Comparison of ENCODE assay signal across 26 cellular contexts in the genomic region with DNA sequence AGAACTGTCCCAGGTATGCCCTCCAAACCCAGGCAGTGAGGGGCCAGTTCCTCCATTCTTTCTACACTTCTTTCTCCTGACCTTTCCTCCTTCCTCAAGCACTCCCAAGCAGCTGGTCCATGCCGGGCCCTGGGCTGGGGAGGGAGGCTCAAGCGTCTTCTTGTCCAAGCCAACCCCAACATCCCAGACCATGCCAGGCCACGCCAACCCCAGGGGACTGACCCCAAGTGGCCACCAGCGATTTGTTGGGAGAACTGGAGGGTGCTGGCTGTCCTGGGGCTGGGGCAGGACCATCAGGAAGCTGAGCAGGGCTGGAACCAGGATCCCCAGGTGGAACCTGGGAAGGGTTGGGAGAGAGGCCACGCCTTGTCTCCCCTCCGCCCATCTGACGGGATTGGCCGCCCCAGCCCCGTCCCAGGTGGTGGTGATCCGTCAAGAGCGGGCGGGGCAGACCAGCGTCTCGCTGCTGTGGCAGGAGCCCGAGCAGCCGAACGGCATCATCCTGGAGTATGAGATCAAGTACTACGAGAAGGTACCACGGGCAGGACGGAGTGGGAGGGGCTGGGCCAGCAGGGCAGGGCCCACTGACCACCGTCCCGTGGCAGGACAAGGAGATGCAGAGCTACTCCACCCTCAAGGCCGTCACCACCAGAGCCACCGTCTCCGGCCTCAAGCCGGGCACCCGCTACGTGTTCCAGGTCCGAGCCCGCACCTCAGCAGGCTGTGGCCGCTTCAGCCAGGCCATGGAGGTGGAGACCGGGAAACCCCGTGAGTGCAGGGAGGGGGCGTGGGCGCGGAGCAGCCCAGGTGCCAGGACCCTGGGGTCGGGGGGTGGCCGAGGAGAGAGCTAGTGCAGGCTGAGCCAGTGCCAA. TPM values are rescaled to one million over a fixed set of nuclear protein-coding genes. Genes with fewer than 3 reads are reported as not detected.
DNase-seq lines count a peak whose midpoint lies in the region; ATAC-seq, FAIRE-seq and TF ChIP-seq lines count a peak whose summit lies in the region.
"Had no signal": no experiment of that assay in that cellular context is flagged by ENCODE, and none has a peak within 500 bp of the region (broad histone marks: within the 10 kb centered on the region; RNA-seq: fewer than 3 reads in every experiment).

No MANE protein-coding gene starts in this region.

- no peak for TF ChIP-seq RAD21 in IMR-90 (IDR thresholded peaks at IDR 0.05; ENCODE audit: low read length)

- H3K36me3 ChIP-seq in IMR-90 (ENCODE audit: control insufficient read depth, insufficient read depth, low read length) (no peaks in the 10 kb centered on the region), bronchial epithelial cell (ENCODE audit: control insufficient read depth, insufficient read depth, low read length) (no peaks in the 10 kb centered on the region), mucosa of descending colon (ENCODE audit: low read depth) (no peaks in the 10 kb centered on the region)
- H3K36me3 ChIP-seq: MG63, ovary, stomach, upper lobe of right lung had no signal

- H4K91ac ChIP-seq in IMR-90 (ENCODE audit: insufficient read depth, low read depth, low read length), result no peak overlapping the region

- CTCF ChIA-PET in IMR-90 (lab: Yijun Ruan, JAX), result no interaction called here

- no peak overlapping the region for H3K23ac ChIP-seq in IMR-90 (ENCODE audit: low read depth, low read length)

- no peak overlapping the region for H3K56ac ChIP-seq in IMR-90 (ENCODE audit: extremely low read depth, insufficient read depth, low read length)

- no peak overlapping the region for H2AK9ac ChIP-seq in IMR-90 (replicated peaks; ENCODE audit: low read depth, low read length, poor library complexity)

- POLR2A ChIA-PET in IMR-90 (lab: Charles Lee; ENCODE audit: unreplicated experiment), result no interaction called here

- FAIRE-seq in bronchial epithelial cell (lab: Jason Lieb, UNC), result no peak
- FAIRE-seq: G401.6 had no signal

- no peak overlapping the region for H3K14ac ChIP-seq in IMR-90 (replicated peaks; ENCODE audit: low read depth, low read length)

- in situ Hi-C loops in IMR-90 (cut with MboI; ENCODE audit: low sequenced_read_pairs), result no loop called here

- H4K8ac ChIP-seq in IMR-90 (ENCODE audit: low read depth in 2 of 2, low read length in 2 of 2), result no peak overlapping the region

- H3K27me3 ChIP-seq in IMR-90 (ENCODE audit: control insufficient read depth, insufficient read depth, low read length) (peaks cover 65% of the 10 kb centered on the region), bronchial epithelial cell (ENCODE audit: control insufficient read depth, insufficient read depth, low read length) (peaks cover 8% of the 10 kb centered on the region)
- H3K27me3 ChIP-seq: ovary had no signal

- no peak overlapping the region for H2BK15ac ChIP-seq in IMR-90 (ENCODE audit: low read depth, low read length)

- H3K27ac ChIP-seq in IMR-90 (ENCODE audit: insufficient read depth, low read length), result no peak overlapping the region
- H3K27ac ChIP-seq: ovary, stomach, upper lobe of right lung had no signal

- H2BK5ac ChIP-seq in IMR-90 (ENCODE audit: low read depth, low read length, poor library complexity, severe bottlenecking), result no peak overlapping the region

- BruUV-seq in IMR-90 (replicated peaks; lab: Mats Ljungman, UMichigan), result no TSS peak

- H3K4me1 ChIP-seq in IMR-90 (ENCODE audit: control insufficient read depth, insufficient read depth, low read length) (no peaks in the 10 kb centered on the region), mucosa of descending colon (ENCODE audit: low read depth) (no peaks in the 10 kb centered on the region)
- H3K4me1 ChIP-seq: stomach, upper lobe of right lung had no signal

- no peak overlapping the region for H3K4ac ChIP-seq in IMR-90 (ENCODE audit: low read depth, low read length)

- H3K9me3 ChIP-seq in IMR-90 (ENCODE audit: control insufficient read depth, insufficient read depth, low read length), result no peaks in the 10 kb centered on the region
- no peaks in the 10 kb centered on the region for H3K9me3 ChIP-seq in mucosa of descending colon
- H3K9me3 ChIP-seq: MG63, ovary, stomach, upper lobe of right lung had no signal

- H4K20me1 ChIP-seq in IMR-90 (ENCODE audit: insufficient read depth, low read length), result no peaks in the 10 kb centered on the region

- no peak overlapping the region for H2BK120ac ChIP-seq in IMR-90 (ENCODE audit: low read depth, low read length)

- no peak overlapping the region for H3K9ac ChIP-seq in IMR-90 (ENCODE audit: low read depth, low read length)

- H3K4me3 ChIP-seq in IMR-90 (ENCODE audit: insufficient read depth, low read depth, low read length) (no peak overlapping the region), bronchial epithelial cell (ENCODE audit: low read depth, low read length) (no peak overlapping the region), mucosa of descending colon (no peak overlapping the region)
- H3K4me3 ChIP-seq: MG63, ovary, stomach, upper lobe of right lung had no signal

- intact Hi-C loops in IMR-90 (cut with micrococcal nuclease), result no loop called here
- intact Hi-C loops in mucosa of descending colon (cut with DNase I, micrococcal nuclease), result no loop called here

- H2BK20ac ChIP-seq in IMR-90 (ENCODE audit: low read depth, low read length), result no peak overlapping the region

- no peak overlapping the region for H4K5ac ChIP-seq in IMR-90 (ENCODE audit: low read depth, low read length)

- H2AK5ac ChIP-seq in IMR-90 (ENCODE audit: low read depth, low read length), result no peak overlapping the region

- no peaks in the 10 kb centered on the region for H3K79me1 ChIP-seq in IMR-90 (ENCODE audit: low read depth in 1 of 2, low read length in 2 of 2)

- no peaks in the 10 kb centered on the region for H3K9me1 ChIP-seq in IMR-90 (ENCODE audit: insufficient read depth, low read length)

- no peak overlapping the region for H3K18ac ChIP-seq in IMR-90 (ENCODE audit: low read depth, low read length)

- no peak for TF ChIP-seq POLR2A in IMR-90 (IDR thresholded peaks at IDR 0.05; ENCODE audit: low read depth, low read length)

- H3K4me2 ChIP-seq in IMR-90 (ENCODE audit: low read depth, low read length), result no peak overlapping the region

- WGBS in IMR-90 (ENCODE audit: extremely low coverage in 2 of 2, insufficient read length in 1 of 2), 2 experiments, result 49% methylated on average over 8 of the region's 38 CpGs; no CpG with 5 or more reads in 1 of the 2 experiments

- ATAC-seq in IMR-90 (ENCODE audit: low read depth) (no peak), mucosa of descending colon (peak; percentile 85), GM21619 (IDR thresholded peaks at IDR 0.05; ENCODE audit: unreplicated experiment) (no peak)
- ATAC-seq: activated naive CD8-positive, alpha-beta T cell treated with anti-CD3 and anti-CD28 coated beads, Interleukin-2, amount 50 U/mL, for 24 hours; activated T-helper 17 cell treated with anti-CD3 and anti-CD28 coated beads, Interleukin-2, amount 50 U/mL, for 72 hours; naive thymus-derived CD4-positive, alpha-beta T cell; Panc1; SK-N-SH treated with all-trans-retinoic acid at 6 μM for 48 hours; upper lobe of right lung had no signal

- DNase-seq in DMS53 treated with DMSO at 0.1 percent for 48 hours (lab: John Stamatoyannopoulos, UW; ENCODE audit: unreplicated experiment), result peak; percentile 61
- no peak for DNase-seq in IMR-90
- DNase-seq in bronchial epithelial cell (ENCODE audit: low read depth), result peak; percentile 4
- DNase-seq in mucosa of descending colon, result peak in 2 of 3 donors; percentile 29 to 54
- no peak for DNase-seq in OCI-M1 (lab: John Stamatoyannopoulos, UW)
- DNase-seq in germinal center (ENCODE audit: low spot score), result no peak
- DNase-seq: activated CD4-positive, alpha-beta T cell treated with anti-CD3 and anti-CD28 coated beads for 1 hour; activated naive CD8-positive, alpha-beta T cell treated with anti-CD3 and anti-CD28 coated beads, Interleukin-2, amount 50 U/mL, for 24 hours; CD8-positive, alpha-beta memory T cell; dermis blood vessel endothelial cell; immature natural killer cell; mammary epithelial cell; MG63; naive thymus-derived CD4-positive, alpha-beta T cell; NCI-H2029; ovary; stomach; T1000; upper lobe of right lung had no signal

- H2AFZ ChIP-seq in IMR-90 (replicated peaks; ENCODE audit: low read length, poor library complexity), result peak overlapping the region; percentile 14

- dilution Hi-C loops in IMR-90 (cut with HindIII; ENCODE audit: low sequenced_read_pairs, unreplicated experiment), result no loop called here

- TF ChIP-seq CTCF in IMR-90 (conservative IDR thresholded peaks at IDR 0.05; ENCODE audit: low read depth, low read length) (no peak), bronchial epithelial cell (IDR thresholded peaks at IDR 0.05; ENCODE audit: insufficient read depth, low read length, severe bottlenecking) (no peak), mucosa of descending colon (IDR thresholded peaks at IDR 0.05) (no peak)

TF ChIP-seq in IMR-90, 13 proteins besides CTCF, POLR2A, EP300 and RAD21 (continues in another document):
- TF ChIP-seq SMC3 (IDR thresholded peaks at IDR 0.05; ENCODE audit: low read depth, low read length), result no peak

RNA-seq across cellular contexts. Expression of a gene that starts 29.9 kb away (rescaled TPM):
- total RNA-seq in IMR-90 (2012; rRNA removed) (not detected in 2 replicates), bronchial epithelial cell (not detected in 2 replicates), mucosa of descending colon (not detected)
- polyA plus RNA-seq in IMR-90 (2012; rRNA removed), result not detected in 2 replicates
- not detected in 2 replicates for polyA plus RNA-seq in IMR-90 (2012; cell fraction: cytosol; rRNA removed)
- polyA plus RNA-seq in IMR-90 (2012; cell fraction: nucleus; rRNA removed; ENCODE audit: low replicate concordance), result not detected in 2 replicates
- total RNA-seq: activated T-helper 17 cell treated with anti-CD3 and anti-CD28 coated beads, Interleukin-2, amount 50 U/mL, for 72 hours; CD8-positive, alpha-beta memory T cell; dermis blood vessel endothelial cell; epithelial cell of proximal tubule; glomerular endothelial cell; mammary epithelial cell; naive thymus-derived CD4-positive, alpha-beta T cell; ovary; stomach; upper lobe of right lung had no signal
- polyA plus RNA-seq: CD8-positive, alpha-beta memory T cell; immature natural killer cell; mammary epithelial cell; naive thymus-derived CD4-positive, alpha-beta T cell; stomach had no signal

RNA-seq across cellular contexts. Expression of a gene that starts 43.3 kb away (rescaled TPM):
- total RNA-seq in IMR-90 (2012; rRNA removed) (not detected in 2 replicates), bronchial epithelial cell (not detected in 2 replicates), mucosa of descending colon (100 to 1,000 TPM in 2 of 3 donors, 10 to 100 TPM in 1; 30.1 to 167 (median 134) TPM)
- polyA plus RNA-seq in IMR-90 (2012; rRNA removed), result not detected in 2 replicates
- polyA plus RNA-seq in IMR-90 (2012; cell fraction: cytosol; rRNA removed), result not detected in 2 replicates
- polyA plus RNA-seq in IMR-90 (2012; cell fraction: nucleus; rRNA removed; ENCODE audit: low replicate concordance), result not detected in 2 replicates
- total RNA-seq: activated T-helper 17 cell treated with anti-CD3 and anti-CD28 coated beads, Interleukin-2, amount 50 U/mL, for 72 hours; dermis blood vessel endothelial cell; epithelial cell of proximal tubule; glomerular endothelial cell; mammary epithelial cell had no signal
- polyA plus RNA-seq: CD8-positive, alpha-beta memory T cell; immature natural killer cell; mammary epithelial cell; naive thymus-derived CD4-positive, alpha-beta T cell had no signal

RNA-seq across cellular contexts. Expression of a gene that starts 50.3 kb away (rescaled TPM):
- total RNA-seq in IMR-90 (2012; rRNA removed) (not detected in 2 replicates), bronchial epithelial cell (not detected in 2 replicates), mucosa of descending colon (100 to 1,000 TPM in 2 of 3 donors, 10 to 100 TPM in 1; 44.3 to 200 (median 189) TPM)
- polyA plus RNA-seq in IMR-90 (2012; rRNA removed), result not detected in 2 replicates
- not detected in 2 replicates for polyA plus RNA-seq in IMR-90 (2012; cell fraction: cytosol; rRNA removed)
- not detected in 2 replicates for polyA plus RNA-seq in IMR-90 (2012; cell fraction: nucleus; rRNA removed; ENCODE audit: low replicate concordance)
- total RNA-seq: activated T-helper 17 cell treated with anti-CD3 and anti-CD28 coated beads, Interleukin-2, amount 50 U/mL, for 72 hours; dermis blood vessel endothelial cell; epithelial cell of proximal tubule; glomerular endothelial cell; mammary epithelial cell had no signal
- polyA plus RNA-seq: CD8-positive, alpha-beta memory T cell; immature natural killer cell; mammary epithelial cell; naive thymus-derived CD4-positive, alpha-beta T cell had no signal

RNA-seq across cellular contexts. Expression of a gene that starts 59.9 kb away (rescaled TPM):
- not detected in 2 replicates for total RNA-seq in IMR-90 (2012; rRNA removed)
- polyA plus RNA-seq in IMR-90 (2012; rRNA removed), result not detected in 2 replicates
- not detected in 2 replicates for polyA plus RNA-seq in IMR-90 (2012; cell fraction: cytosol; rRNA removed)
- not detected in 2 replicates for polyA plus RNA-seq in IMR-90 (2012; cell fraction: nucleus; rRNA removed; ENCODE audit: low replicate concordance)
- total RNA-seq in bronchial epithelial cell, result not detected in 2 replicates
- 100 to 1,000 TPM in 2 of 3 donors, 10 to 100 TPM in 1; 36.9 to 217 (median 215) TPM for total RNA-seq in mucosa of descending colon
- total RNA-seq: activated T-helper 17 cell treated with anti-CD3 and anti-CD28 coated beads, Interleukin-2, amount 50 U/mL, for 72 hours; dermis blood vessel endothelial cell; epithelial cell of proximal tubule; glomerular endothelial cell; mammary epithelial cell had no signal
- polyA plus RNA-seq: CD8-positive, alpha-beta memory T cell; immature natural killer cell; mammary epithelial cell; naive thymus-derived CD4-positive, alpha-beta T cell had no signal

Comparison
In these comparisons a context has a peak if more than half of its experiments do, and no peak if none do; other contexts are left out.
1. DNase-seq: peak in DMS53 treated with DMSO at 0.1 percent for 48 hours (single experiment), bronchial epithelial cell (single experiment) and mucosa of descending colon (2 of 3); none in IMR-90 (single experiment), OCI-M1 (single experiment) and germinal center (single experiment).
2. RNA of a gene that starts 43.3 kb away (total RNA-seq): 30.1 to 167 TPM in mucosa of descending colon; not detected in IMR-90 and not detected in bronchial epithelial cell; every median in the first group is over 10 times any median in the second.
3. RNA of a gene that starts 50.3 kb away (total RNA-seq): 44.3 to 200 TPM in mucosa of descending colon; not detected in IMR-90 and not detected in bronchial epithelial cell; every median in the first group is over 10 times any median in the second.